In genomic region chr16:78816499-78817441, GRCh38 we compare ENCODE assay signal across 19 cellular contexts.
DNase-seq lines count a peak whose midpoint lies in the region; ATAC-seq, FAIRE-seq and TF ChIP-seq lines count a peak whose summit lies in the region.
"Had no signal": no experiment of that assay in that cellular context is flagged by ENCODE, and none has a peak within 500 bp of the region (broad histone marks: within the 10 kb centered on the region; RNA-seq: fewer than 3 reads in every experiment).

No MANE protein-coding gene starts in this region.

- ATAC-seq in Right ventricle myocardium inferior, result peak; percentile 73
- peak; percentile 56 to 75 for ATAC-seq in right cardiac atrium
- ATAC-seq in aorta (ENCODE audit: low FRiP score), result peak; percentile 53
- ATAC-seq: activated naive CD8-positive, alpha-beta T cell treated with anti-CD3 and anti-CD28 coated beads, Interleukin-2, amount 50 U/mL, for 24 hours had no signal

- no peaks in the 10 kb centered on the region for H3K27me3 ChIP-seq in right atrium auricular region
- no peaks in the 10 kb centered on the region for H3K27me3 ChIP-seq in right cardiac atrium (ENCODE audit: control insufficient read depth, insufficient read depth)
- no peaks in the 10 kb centered on the region for H3K27me3 ChIP-seq in prostate gland (replicated peaks; ENCODE audit: insufficient read depth)
- no peaks in the 10 kb centered on the region for H3K27me3 ChIP-seq in aorta (ENCODE audit: control insufficient read depth in 1 of 2, insufficient read depth in 2 of 2, low read length in 1 of 2)
- H3K27me3 ChIP-seq: neutrophil, SJSA1 had no signal

- peak overlapping the region in 1 of 2 donors; percentile 54 for H3K27ac ChIP-seq in right atrium auricular region
- H3K27ac ChIP-seq in right cardiac atrium (ENCODE audit: low read length), result peak overlapping the region; percentile 54
- peak overlapping the region in 1 of 2 donors; percentile 15 for H3K27ac ChIP-seq in prostate gland
- no peak overlapping the region for H3K27ac ChIP-seq in aorta (ENCODE audit: low read depth in 1 of 2, low read length in 2 of 2)
- H3K27ac ChIP-seq: neutrophil, SJSA1 had no signal

- TF ChIP-seq CTCF in right atrium auricular region (IDR thresholded peaks at IDR 0.05) (no peak), prostate gland (IDR thresholded peaks at IDR 0.05) (no peak)

- H3K36me3 ChIP-seq in right atrium auricular region, result no peaks in the 10 kb centered on the region
- H3K36me3 ChIP-seq in prostate gland, result no peaks in the 10 kb centered on the region
- H3K36me3 ChIP-seq in aorta (ENCODE audit: control insufficient read depth in 1 of 2, insufficient read depth in 2 of 2, low read length in 1 of 2), result no peaks in the 10 kb centered on the region
- H3K36me3 ChIP-seq: neutrophil, SJSA1 had no signal

- H3K4me3 Mint-ChIP-seq in activated CD4-positive, alpha-beta T cell treated with anti-CD3 and anti-CD28 coated beads, Interleukin-2, amount 10 ng/mL, durations not matched to agents 24 days and 14 days, result no peak overlapping the region
- no peak overlapping the region for H3K4me3 Mint-ChIP-seq in activated T-helper 2 cell treated with anti-CD3 and anti-CD28 coated beads, Interferon-gamma antibody, Interleukin-2, Interleukin-4, amounts not matched to agents 10 μg/mL and 5 μg/mL and 100 μg/mL, durations not matched to agents 14 hours and 24 hours and 36 hours (ENCODE audit: low read depth)
- H3K4me3 Mint-ChIP-seq: activated naive CD8-positive, alpha-beta T cell treated with anti-CD3 and anti-CD28 coated beads, Interleukin-2, amount 50 U/mL, for 24 hours; activated T-cell treated with anti-CD3 and anti-CD28 coated beads, Interleukin-2, amount 50 U/mL, for 24 hours; H9; memory B cell had no signal

- FAIRE-seq in GM12892 (lab: Jason Lieb, UNC), result no peak

- no peak overlapping the region for H3K27ac Mint-ChIP-seq in activated CD4-positive, alpha-beta T cell treated with anti-CD3 and anti-CD28 coated beads, Interleukin-2, amount 10 ng/mL, durations not matched to agents 24 days and 14 days
- no peak overlapping the region for H3K27ac Mint-ChIP-seq in activated T-helper 2 cell treated with anti-CD3 and anti-CD28 coated beads, Interferon-gamma antibody, Interleukin-2, Interleukin-4, amounts not matched to agents 10 μg/mL and 5 μg/mL and 100 μg/mL, durations not matched to agents 14 hours and 24 hours and 36 hours
- H3K27ac Mint-ChIP-seq: activated naive CD8-positive, alpha-beta T cell treated with anti-CD3 and anti-CD28 coated beads, Interleukin-2, amount 50 U/mL, for 24 hours; activated T-cell treated with anti-CD3 and anti-CD28 coated beads, Interleukin-2, amount 50 U/mL, for 24 hours; memory B cell had no signal

- H3K4me1 ChIP-seq in right atrium auricular region (peaks cover 0 to 32% of the 10 kb centered on the region in 2 donors), right cardiac atrium (ENCODE audit: control insufficient read depth, insufficient read depth, low read length) (peaks cover 11% of the 10 kb centered on the region), prostate gland (replicated peaks) (no peaks in the 10 kb centered on the region), aorta (ENCODE audit: control insufficient read depth in 1 of 2, insufficient read depth in 2 of 2, low read length in 2 of 2) (peaks cover 5 to 10% of the 10 kb centered on the region in 2 donors)
- H3K4me1 ChIP-seq: SJSA1 had no signal

- DNase-seq in Right ventricle myocardium inferior (ENCODE audit: missing footprints), result no peak
- DNase-seq in right atrium auricular region (ENCODE audit: low spot score), result no peak
- no peak for DNase-seq in right cardiac atrium
- peak; percentile 22 for DNase-seq in prostate gland (ENCODE audit: low spot score)
- DNase-seq in aorta, result no peak
- DNase-seq in activated CD4-positive, alpha-beta T cell treated with anti-CD3 and anti-CD28 coated beads, Interleukin-2, amount 10 ng/mL, durations not matched to agents 24 days and 14 days, result no peak
- DNase-seq in activated T-helper 2 cell treated with anti-CD3 and anti-CD28 coated beads, Interferon-gamma antibody, Interleukin-2, Interleukin-4, amounts not matched to agents 10 μg/mL and 5 μg/mL and 100 μg/mL, durations not matched to agents 14 hours and 24 hours and 36 hours (ENCODE audit: low spot score), result no peak
- DNase-seq in GM12892 (ENCODE audit: insufficient read length), result no peak
- DNase-seq: activated CD4-positive, alpha-beta T cell treated with anti-CD3 and anti-CD28 coated beads, Interleukin-2, amount 50 U/mL, for 1 hour; activated naive CD8-positive, alpha-beta T cell treated with anti-CD3 and anti-CD28 coated beads, Interleukin-2, amount 50 U/mL, for 24 hours; activated T-cell treated with anti-CD3 and anti-CD28 coated beads, Interleukin-2, amount 50 U/mL, for 24 hours; erythroblast; GF-D8; H9; NCI-H2227 treated with DMSO at 0.1 percent for 48 hours had no signal

- no peaks in the 10 kb centered on the region for H3K4me1 Mint-ChIP-seq in activated CD4-positive, alpha-beta T cell treated with anti-CD3 and anti-CD28 coated beads, Interleukin-2, amount 10 ng/mL, durations not matched to agents 24 days and 14 days
- no peaks in the 10 kb centered on the region for H3K4me1 Mint-ChIP-seq in activated T-helper 2 cell treated with anti-CD3 and anti-CD28 coated beads, Interferon-gamma antibody, Interleukin-2, Interleukin-4, amounts not matched to agents 10 μg/mL and 5 μg/mL and 100 μg/mL, durations not matched to agents 14 hours and 24 hours and 36 hours (ENCODE audit: low read depth)
- H3K4me1 Mint-ChIP-seq: activated naive CD8-positive, alpha-beta T cell treated with anti-CD3 and anti-CD28 coated beads, Interleukin-2, amount 50 U/mL, for 24 hours; H9; memory B cell had no signal

- WGBS in right cardiac atrium, result 25% methylated on average over 2 of the region's 2 CpGs
- WGBS in prostate gland, result 19% methylated on average over 2 of the region's 2 CpGs
- 19 to 26% methylated on average over 2 of the region's 2 CpGs for WGBS in aorta, 2 donors

- TF ChIP-seq POLR2A in prostate gland (IDR thresholded peaks at IDR 0.05), result no peak
- no peak for TF ChIP-seq POLR2A in GM12892 (IDR thresholded peaks at IDR 0.05; ENCODE audit: low read depth, low read length)

- intact Hi-C loops in Right ventricle myocardium inferior (cut with DNase I) (no loop called here), right cardiac atrium (cut with DNase I) (no loop called here), prostate gland (cut with DNase I) (no loop called here), aorta (cut with DNase I) (no loop called here)
- intact Hi-C loops in activated CD4-positive, alpha-beta T cell treated with anti-CD3 and anti-CD28 coated beads, Interleukin-2, amount 10 ng/mL, durations not matched to agents 24 days and 14 days (cut with micrococcal nuclease), result no loop called here
- intact Hi-C loops in activated T-helper 2 cell treated with anti-CD3 and anti-CD28 coated beads, Interferon-gamma antibody, Interleukin-2, Interleukin-4, amounts not matched to agents 10 μg/mL and 5 μg/mL and 100 μg/mL, durations not matched to agents 14 hours and 24 hours and 36 hours (cut with micrococcal nuclease), result no loop called here

- H3K4me3 ChIP-seq in right atrium auricular region, result no peak overlapping the region
- no peak overlapping the region for H3K4me3 ChIP-seq in right cardiac atrium (ENCODE audit: low read length)
- no peak overlapping the region for H3K4me3 ChIP-seq in prostate gland
- H3K4me3 ChIP-seq in aorta (ENCODE audit: low read length in 2 of 2), result no peak overlapping the region
- H3K4me3 ChIP-seq: SJSA1 had no signal

- H3K9me3 ChIP-seq in right atrium auricular region, result no peaks in the 10 kb centered on the region
- H3K9me3 ChIP-seq in right cardiac atrium (ENCODE audit: control insufficient read depth, low read length), result no peaks in the 10 kb centered on the region
- no peaks in the 10 kb centered on the region for H3K9me3 ChIP-seq in prostate gland
- no peaks in the 10 kb centered on the region for H3K9me3 ChIP-seq in aorta (ENCODE audit: control insufficient read depth, low read length)
- H3K9me3 ChIP-seq: Caco-2, neutrophil had no signal

- H3K27me3 Mint-ChIP-seq in activated CD4-positive, alpha-beta T cell treated with anti-CD3 and anti-CD28 coated beads, Interleukin-2, amount 10 ng/mL, durations not matched to agents 24 days and 14 days, result no peaks in the 10 kb centered on the region
- no peaks in the 10 kb centered on the region for H3K27me3 Mint-ChIP-seq in activated T-helper 2 cell treated with anti-CD3 and anti-CD28 coated beads, Interferon-gamma antibody, Interleukin-2, Interleukin-4, amounts not matched to agents 10 μg/mL and 5 μg/mL and 100 μg/mL, durations not matched to agents 14 hours and 24 hours and 36 hours (ENCODE audit: low read depth)
- H3K27me3 Mint-ChIP-seq: activated naive CD8-positive, alpha-beta T cell treated with anti-CD3 and anti-CD28 coated beads, Interleukin-2, amount 50 U/mL, for 24 hours; activated T-cell treated with anti-CD3 and anti-CD28 coated beads, Interleukin-2, amount 50 U/mL, for 24 hours; memory B cell had no signal

- no peaks in the 10 kb centered on the region for H3K36me3 Mint-ChIP-seq in activated CD4-positive, alpha-beta T cell treated with anti-CD3 and anti-CD28 coated beads, Interleukin-2, amount 10 ng/mL, durations not matched to agents 24 days and 14 days (ENCODE audit: low read depth)
- H3K36me3 Mint-ChIP-seq in activated T-helper 2 cell treated with anti-CD3 and anti-CD28 coated beads, Interferon-gamma antibody, Interleukin-2, Interleukin-4, amounts not matched to agents 10 μg/mL and 5 μg/mL and 100 μg/mL, durations not matched to agents 14 hours and 24 hours and 36 hours (ENCODE audit: low read depth), result no peaks in the 10 kb centered on the region

- no peaks in the 10 kb centered on the region for H3K9me3 Mint-ChIP-seq in activated CD4-positive, alpha-beta T cell treated with anti-CD3 and anti-CD28 coated beads, Interleukin-2, amount 10 ng/mL, durations not matched to agents 24 days and 14 days
- H3K9me3 Mint-ChIP-seq in activated T-helper 2 cell treated with anti-CD3 and anti-CD28 coated beads, Interferon-gamma antibody, Interleukin-2, Interleukin-4, amounts not matched to agents 10 μg/mL and 5 μg/mL and 100 μg/mL, durations not matched to agents 14 hours and 24 hours and 36 hours, result no peaks in the 10 kb centered on the region
- H3K9me3 Mint-ChIP-seq: activated naive CD8-positive, alpha-beta T cell treated with anti-CD3 and anti-CD28 coated beads, Interleukin-2, amount 50 U/mL, for 24 hours; activated T-cell treated with anti-CD3 and anti-CD28 coated beads, Interleukin-2, amount 50 U/mL, for 24 hours; H9; memory B cell had no signal
